ENCODE assay signal across 14 cellular contexts in genomic region chr14:69665596-69665995, GRCh38. TPM values are rescaled to one million over a fixed set of nuclear protein-coding genes. Genes with fewer than 3 reads are reported as not detected.
DNase-seq lines count a peak whose midpoint lies in the region; ATAC-seq and TF ChIP-seq lines count a peak whose summit lies in the region.
"Had no signal": no experiment of that assay in that cellular context is flagged by ENCODE, and none has a peak within 500 bp of the region (broad histone marks: within the 10 kb centered on the region; RNA-seq: fewer than 3 reads in every experiment).

No MANE protein-coding gene starts in this region.

- H3K27ac ChIP-seq in adrenal gland, result peak overlapping the region; percentile 41 to 77 (median 62)
- H3K27ac ChIP-seq in muscle layer of colon (ENCODE audit: low read depth, low read length), result peak overlapping the region; percentile 41
- peak overlapping the region; percentile 69 to 76 for H3K27ac ChIP-seq in tibial artery
- H3K27ac ChIP-seq: KMS-11 had no signal

- CTCF ChIA-PET in activated naive CD4-positive, alpha-beta T cell treated with anti-CD3 and anti-CD28 coated beads, Interleukin-2, amount 10 ng/mL, durations not matched to agents 7 days and 5 days (lab: Charles Lee), result no interaction called here
- CTCF ChIA-PET in activated naive CD4-positive, alpha-beta T cell treated with anti-CD3 and anti-CD28 coated beads for 36 hours (lab: Charles Lee), result interaction anchor here (1.3 kb wide), 1 partner anchor 62 kb away, joined by 3 read pairs; no protein-coding TSS in a partner anchor

- peaks cover 55 to 82% of the 10 kb centered on the region in 2 donors for H3K4me1 ChIP-seq in adrenal gland (replicated peaks in 1 of 2)
- H3K4me1 ChIP-seq in muscle layer of colon (ENCODE audit: insufficient read depth, low read length), result peaks cover 75% of the 10 kb centered on the region
- H3K4me1 ChIP-seq in tibial artery, result peaks cover 0 to 96% (median 78%) of the 10 kb centered on the region in 4 donors

- no peak for TF ChIP-seq POLR2A in adrenal gland (IDR thresholded peaks at IDR 0.05)

- no peak for DNase-seq in activated naive CD4-positive, alpha-beta T cell treated with anti-CD3 and anti-CD28 coated beads, Interleukin-2, amount 10 ng/mL, durations not matched to agents 7 days and 5 days
- DNase-seq in adrenal gland (no peak), tibial artery (no peak), NCI-H2081 treated with DMSO at 0.1 percent for 48 hours (lab: John Stamatoyannopoulos, UW) (no peak)
- DNase-seq in activated naive CD4-positive, alpha-beta T cell treated with anti-CD3 and anti-CD28 coated beads for 36 hours, result no peak
- DNase-seq: effector memory CD4-positive, alpha-beta T cell; EL; NCI-H2029; retina; T-helper 9 cell had no signal

- intact Hi-C loops in adrenal gland (cut with DNase I) (no loop called here), tibial artery (cut with DNase I; ENCODE audit: low total_unique reads) (loop anchor here (10.0 kb wide), 1 partner anchor 51 kb away; the partner anchor contains the start of gene SUSD6)
- intact Hi-C loops in activated naive CD4-positive, alpha-beta T cell treated with anti-CD3 and anti-CD28 coated beads for 36 hours (cut with micrococcal nuclease), result no loop called here

- 59 to 100% (median 74%) methylated on average over 1 of the region's 1 CpG for WGBS in adrenal gland, 4 donors

- peak overlapping the region; percentile 79 for H3K27ac Mint-ChIP-seq in activated naive CD4-positive, alpha-beta T cell treated with anti-CD3 and anti-CD28 coated beads, Interleukin-2, amount 50 U/mL, for 24 hours
- H3K27ac Mint-ChIP-seq in activated naive CD4-positive, alpha-beta T cell treated with anti-CD3 and anti-CD28 coated beads, Interleukin-2, amount 10 ng/mL, durations not matched to agents 7 days and 5 days, result no peak overlapping the region
- no peak overlapping the region for H3K27ac Mint-ChIP-seq in activated naive CD4-positive, alpha-beta T cell treated with anti-CD3 and anti-CD28 coated beads for 36 hours

- H3K9ac ChIP-seq in muscle layer of colon (ENCODE audit: low read length), result no peak overlapping the region
- H3K9ac ChIP-seq: KMS-11 had no signal

- H3K27me3 Mint-ChIP-seq in activated naive CD4-positive, alpha-beta T cell treated with anti-CD3 and anti-CD28 coated beads, Interleukin-2, amount 50 U/mL, for 24 hours, result no peaks in the 10 kb centered on the region
- no peaks in the 10 kb centered on the region for H3K27me3 Mint-ChIP-seq in activated naive CD4-positive, alpha-beta T cell treated with anti-CD3 and anti-CD28 coated beads, Interleukin-2, amount 10 ng/mL, durations not matched to agents 7 days and 5 days
- H3K27me3 Mint-ChIP-seq in activated naive CD4-positive, alpha-beta T cell treated with anti-CD3 and anti-CD28 coated beads for 36 hours (ENCODE audit: low read depth), result no peaks in the 10 kb centered on the region

- H3K9me3 ChIP-seq in adrenal gland (replicated peaks in 1 of 3) (no peaks in the 10 kb centered on the region), muscle layer of colon (ENCODE audit: low read length) (no peaks in the 10 kb centered on the region), tibial artery (no peaks in the 10 kb centered on the region)

- no peaks in the 10 kb centered on the region for H3K36me3 ChIP-seq in adrenal gland (replicated peaks in 1 of 2)
- H3K36me3 ChIP-seq in muscle layer of colon (ENCODE audit: insufficient read depth, low read length), result no peaks in the 10 kb centered on the region
- no peaks in the 10 kb centered on the region for H3K36me3 ChIP-seq in tibial artery

- H3K27me3 ChIP-seq in adrenal gland (no peaks in the 10 kb centered on the region), muscle layer of colon (ENCODE audit: control insufficient read depth in 1 of 2, insufficient read depth in 2 of 2, low read length in 2 of 2) (no peaks in the 10 kb centered on the region), tibial artery (no peaks in the 10 kb centered on the region)

- no peak for ATAC-seq in GM21526 (IDR thresholded peaks at IDR 0.05; ENCODE audit: low FRiP score, unreplicated experiment)

- peaks cover 28% of the 10 kb centered on the region for H3K36me3 Mint-ChIP-seq in activated naive CD4-positive, alpha-beta T cell treated with anti-CD3 and anti-CD28 coated beads, Interleukin-2, amount 50 U/mL, for 24 hours
- peaks cover 64% of the 10 kb centered on the region for H3K36me3 Mint-ChIP-seq in activated naive CD4-positive, alpha-beta T cell treated with anti-CD3 and anti-CD28 coated beads, Interleukin-2, amount 10 ng/mL, durations not matched to agents 7 days and 5 days
- peaks cover 45% of the 10 kb centered on the region for H3K36me3 Mint-ChIP-seq in activated naive CD4-positive, alpha-beta T cell treated with anti-CD3 and anti-CD28 coated beads for 36 hours (ENCODE audit: low read depth)

- peaks cover 98% of the 10 kb centered on the region for H3K4me1 Mint-ChIP-seq in activated naive CD4-positive, alpha-beta T cell treated with anti-CD3 and anti-CD28 coated beads, Interleukin-2, amount 50 U/mL, for 24 hours
- H3K4me1 Mint-ChIP-seq in activated naive CD4-positive, alpha-beta T cell treated with anti-CD3 and anti-CD28 coated beads, Interleukin-2, amount 10 ng/mL, durations not matched to agents 7 days and 5 days, result peaks cover 80% of the 10 kb centered on the region
- peaks cover 93% of the 10 kb centered on the region for H3K4me1 Mint-ChIP-seq in activated naive CD4-positive, alpha-beta T cell treated with anti-CD3 and anti-CD28 coated beads for 36 hours (ENCODE audit: low read depth)

- H3K9me3 Mint-ChIP-seq in activated naive CD4-positive, alpha-beta T cell treated with anti-CD3 and anti-CD28 coated beads, Interleukin-2, amount 50 U/mL, for 24 hours, result no peaks in the 10 kb centered on the region
- H3K9me3 Mint-ChIP-seq in activated naive CD4-positive, alpha-beta T cell treated with anti-CD3 and anti-CD28 coated beads, Interleukin-2, amount 10 ng/mL, durations not matched to agents 7 days and 5 days, result peaks cover 11% of the 10 kb centered on the region
- H3K9me3 Mint-ChIP-seq in activated naive CD4-positive, alpha-beta T cell treated with anti-CD3 and anti-CD28 coated beads for 36 hours, result no peaks in the 10 kb centered on the region

- H3K4me3 ChIP-seq in adrenal gland (no peak overlapping the region), muscle layer of colon (ENCODE audit: low read depth in 1 of 2, low read length in 2 of 2) (no peak overlapping the region), tibial artery (no peak overlapping the region)

- no peak overlapping the region for H3K4me3 Mint-ChIP-seq in activated naive CD4-positive, alpha-beta T cell treated with anti-CD3 and anti-CD28 coated beads, Interleukin-2, amount 50 U/mL, for 24 hours
- H3K4me3 Mint-ChIP-seq in activated naive CD4-positive, alpha-beta T cell treated with anti-CD3 and anti-CD28 coated beads, Interleukin-2, amount 10 ng/mL, durations not matched to agents 7 days and 5 days, result no peak overlapping the region
- H3K4me3 Mint-ChIP-seq in activated naive CD4-positive, alpha-beta T cell treated with anti-CD3 and anti-CD28 coated beads for 36 hours, result no peak overlapping the region

- TF ChIP-seq CTCF in adrenal gland (IDR thresholded peaks at IDR 0.05), result no peak
- no peak for TF ChIP-seq CTCF in tibial artery (IDR thresholded peaks at IDR 0.05)

RNA-seq across cellular contexts. Expression of gene SUSD6, which starts 54.2 kb away (rescaled TPM):
- 10 to 100 TPM; 33.3 to 75.5 (median 52.0) TPM for total RNA-seq in adrenal gland
- polyA plus RNA-seq in adrenal gland, result 10 to 100 TPM in 1 of 3 donors, 1 to 10 TPM in 2; 7.8 to 22.8 (median 9.3) TPM
- 10 to 100 TPM; 66.6 to 69.7 TPM for total RNA-seq in activated naive CD4-positive, alpha-beta T cell treated with anti-CD3 and anti-CD28 coated beads for 36 hours
